Comparison of ENCODE assay signal across 18 cellular contexts in the genomic region with DNA sequence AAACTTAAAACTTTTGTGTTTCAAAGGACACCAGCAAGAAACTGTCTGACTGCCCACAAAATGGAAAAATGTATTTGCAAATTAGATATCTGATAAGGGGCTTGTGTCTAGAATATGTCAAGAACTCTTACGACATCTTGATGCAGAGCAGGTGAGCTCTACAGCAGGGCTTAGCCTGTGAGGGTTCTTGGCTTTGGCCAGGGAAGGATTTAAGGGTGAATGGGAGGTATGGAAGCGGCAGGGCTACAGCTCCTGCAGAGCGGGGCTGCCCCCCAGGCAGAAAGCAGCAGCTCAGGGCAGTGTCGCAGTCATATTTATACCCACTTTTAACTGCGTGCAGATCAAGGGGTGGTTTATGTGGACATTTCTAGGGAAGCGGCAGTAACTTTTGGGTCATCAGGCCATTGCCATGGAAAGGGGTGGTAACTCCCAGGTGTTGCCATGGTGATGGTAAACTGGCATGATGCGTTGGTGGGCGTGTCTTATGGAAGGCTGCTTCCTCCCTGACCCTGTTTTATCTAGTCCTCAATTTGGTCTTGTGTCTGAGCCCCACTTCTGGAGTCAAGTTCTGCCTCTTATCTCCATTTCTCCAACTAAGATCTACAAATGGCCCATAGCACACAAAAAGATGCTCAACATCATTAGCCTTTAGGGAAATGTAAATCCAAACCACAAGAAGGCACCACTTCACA. TPM values are rescaled to one million over a fixed set of nuclear protein-coding genes. Genes with fewer than 3 reads are reported as not detected.
DNase-seq lines count a peak whose midpoint lies in the region; FAIRE-seq and TF ChIP-seq lines count a peak whose summit lies in the region.
"Had no signal": no experiment of that assay in that cellular context is flagged by ENCODE, and none has a peak within 500 bp of the region (broad histone marks: within the 10 kb centered on the region; RNA-seq: fewer than 3 reads in every experiment).

No MANE protein-coding gene starts in this region.

- H2AFZ ChIP-seq in astrocyte (ENCODE audit: low read depth, low read length) (no peak overlapping the region), neural progenitor cell (replicated peaks) (no peak overlapping the region)
- H2AFZ ChIP-seq: PC-9 had no signal

- H3K4me3 Mint-ChIP-seq in astrocyte (ENCODE audit: unreplicated experiment) (no peak overlapping the region), neural progenitor cell (no peak overlapping the region), type B pancreatic cell (no peak overlapping the region), endodermal cell (no peak overlapping the region)
- H3K4me3 Mint-ChIP-seq: IgD-negative memory B cell had no signal

- H3K9me3 Mint-ChIP-seq in astrocyte (ENCODE audit: unreplicated experiment) (peaks cover 3% of the 10 kb centered on the region), neural progenitor cell (peaks cover 11% of the 10 kb centered on the region), type B pancreatic cell (no peaks in the 10 kb centered on the region), endodermal cell (peaks cover 17% of the 10 kb centered on the region)

- peak; percentile 5 for DNase-seq in NCI-H2196 (lab: John Stamatoyannopoulos, UW; ENCODE audit: unreplicated experiment)
- no peak for DNase-seq in NCI-H2196 treated with DMSO at 0.1 percent for 48 hours (lab: John Stamatoyannopoulos, UW; ENCODE audit: unreplicated experiment)
- DNase-seq in astrocyte (ENCODE audit: low read depth): no peak
- no peak for DNase-seq in neural progenitor cell (ENCODE audit: low spot score)
- DNase-seq in type B pancreatic cell (ENCODE audit: extremely low spot score, unreplicated experiment): no peak
- DNase-seq in GM19239 (ENCODE audit: insufficient read length, low spot score): no peak
- no peak for DNase-seq in NCI-H226
- no peak for DNase-seq in endodermal cell
- DNase-seq: C1 segment of cervical spinal cord, COR-L47, NCI-H1930, NCI-H345, NCI-H526 treated with DMSO at 0.1 percent for 48 hours had no signal

- H3K4me3 ChIP-seq in astrocyte (ENCODE audit: insufficient read depth, low read depth, low read length) (no peak overlapping the region), neural progenitor cell (no peak overlapping the region), endodermal cell (ENCODE audit: low read length) (no peak overlapping the region)
- H3K4me3 ChIP-seq: HAP-1, PC-9 had no signal

- TF ChIP-seq CTCF in astrocyte (IDR thresholded peaks at IDR 0.05; ENCODE audit: insufficient read depth, low read depth, low read length) (no peak), neural progenitor cell (IDR thresholded peaks at IDR 0.05) (no peak), type B pancreatic cell (conservative IDR thresholded peaks at IDR 0.05) (no peak), endodermal cell (conservative IDR thresholded peaks at IDR 0.05) (no peak)

- H3K27me3 ChIP-seq in astrocyte (ENCODE audit: insufficient read depth, low read length) (no peaks in the 10 kb centered on the region), neural progenitor cell (no peaks in the 10 kb centered on the region), endodermal cell (ENCODE audit: control insufficient read depth, insufficient read depth, low read length, poor library complexity, severe bottlenecking) (no peaks in the 10 kb centered on the region)

- H3K36me3 Mint-ChIP-seq in astrocyte (ENCODE audit: low read depth, unreplicated experiment) (peaks cover 8% of the 10 kb centered on the region), neural progenitor cell (peaks cover 27% of the 10 kb centered on the region), type B pancreatic cell (peaks cover 8% of the 10 kb centered on the region), endodermal cell (ENCODE audit: low read depth) (peaks cover 37% of the 10 kb centered on the region)

- no peaks in the 10 kb centered on the region for H3F3A ChIP-seq in neural progenitor cell (ENCODE audit: low read depth)

- H4K20me1 ChIP-seq in astrocyte (ENCODE audit: insufficient read depth, low read length) (no peaks in the 10 kb centered on the region), neural progenitor cell (ENCODE audit: low read depth) (no peaks in the 10 kb centered on the region)

- H3K4me2 ChIP-seq in astrocyte (ENCODE audit: low read length) (no peak overlapping the region), neural progenitor cell (no peak overlapping the region)
- H3K4me2 ChIP-seq: PC-9 had no signal

- H3K27ac Mint-ChIP-seq in astrocyte (ENCODE audit: unreplicated experiment) (peak overlapping the region; percentile 12), neural progenitor cell (peak overlapping the region; percentile 9), type B pancreatic cell (peak overlapping the region; percentile 23), endodermal cell (no peak overlapping the region)

- no peaks in the 10 kb centered on the region for H3K36me3 ChIP-seq in astrocyte (ENCODE audit: insufficient read depth, low read length)
- H3K36me3 ChIP-seq in neural progenitor cell: no peaks in the 10 kb centered on the region
- H3K36me3 ChIP-seq in endodermal cell (ENCODE audit: control insufficient read depth, insufficient read depth, low read length): no peaks in the 10 kb centered on the region
- H3K36me3 ChIP-seq: HAP-1 had no signal

- no peak overlapping the region for H3K27ac ChIP-seq in astrocyte (ENCODE audit: low read depth, low read length)
- no peak overlapping the region for H3K27ac ChIP-seq in neural progenitor cell
- no peak overlapping the region for H3K27ac ChIP-seq in endodermal cell (ENCODE audit: low read depth, low read length)
- H3K27ac ChIP-seq: PC-9 had no signal

- no peaks in the 10 kb centered on the region for H3K4me1 Mint-ChIP-seq in astrocyte (ENCODE audit: low read depth, unreplicated experiment)
- no peaks in the 10 kb centered on the region for H3K4me1 Mint-ChIP-seq in neural progenitor cell
- no peaks in the 10 kb centered on the region for H3K4me1 Mint-ChIP-seq in type B pancreatic cell (ENCODE audit: unreplicated experiment)
- H3K4me1 Mint-ChIP-seq in endodermal cell: no peaks in the 10 kb centered on the region

- H3K9ac ChIP-seq in astrocyte (ENCODE audit: low read length): no peak overlapping the region
- no peak overlapping the region for H3K9ac ChIP-seq in neural progenitor cell
- no peak overlapping the region for H3K9ac ChIP-seq in endodermal cell (ENCODE audit: extremely low read depth, low read length, poor library complexity, severe bottlenecking)

- H3K79me2 ChIP-seq in astrocyte (ENCODE audit: insufficient read depth, low read length) (no peaks in the 10 kb centered on the region), neural progenitor cell (ENCODE audit: low read depth) (no peaks in the 10 kb centered on the region)

- WGBS in endodermal cell (ENCODE audit: insufficient coverage in 1 of 2, insufficient read length in 1 of 2), 2 experiments: 94 to 100% methylated on average over 5 to 8 of the region's 8 CpGs

- H3K4me1 ChIP-seq in astrocyte (ENCODE audit: insufficient read depth, low read length) (no peaks in the 10 kb centered on the region), neural progenitor cell (no peaks in the 10 kb centered on the region), endodermal cell (ENCODE audit: control insufficient read depth, insufficient read depth, low read length) (no peaks in the 10 kb centered on the region)
- H3K4me1 ChIP-seq: HAP-1 had no signal

- H3K27me3 Mint-ChIP-seq in astrocyte (ENCODE audit: low read depth, unreplicated experiment) (no peaks in the 10 kb centered on the region), neural progenitor cell (ENCODE audit: insufficient read depth, low read depth) (peaks cover 3% of the 10 kb centered on the region), type B pancreatic cell (no peaks in the 10 kb centered on the region), endodermal cell (ENCODE audit: insufficient read depth) (no peaks in the 10 kb centered on the region)
- H3K27me3 Mint-ChIP-seq: IgD-negative memory B cell had no signal

- FAIRE-seq in astrocyte (lab: Jason Lieb, UNC): no peak
- no peak for FAIRE-seq in GM19239 (lab: Jason Lieb, UNC)
- FAIRE-seq: A204.1, GM18507 had no signal

- H3K9me3 ChIP-seq in astrocyte (ENCODE audit: insufficient read depth, low read depth, low read length): no peaks in the 10 kb centered on the region
- H3K9me3 ChIP-seq in neural progenitor cell (ENCODE audit: low read depth): peaks cover 5% of the 10 kb centered on the region
- peaks cover 8% of the 10 kb centered on the region for H3K9me3 ChIP-seq in endodermal cell (ENCODE audit: control insufficient read depth, low read length)
- H3K9me3 ChIP-seq: HAP-1 had no signal

RNA-seq across cellular contexts. Expression of gene MORN1, which starts 23.2 kb away (rescaled TPM):
- total RNA-seq in astrocyte (9.2 and 11.7 TPM in 2 replicates), neural progenitor cell (ENCODE audit: low replicate concordance) (7.0 and 15.5 TPM in 2 replicates), type B pancreatic cell (ENCODE audit: low replicate concordance) (17.7 and 27.5 TPM in 2 replicates), endodermal cell (10 to 100 TPM; 21.3 to 24.9 TPM)
- polyA plus RNA-seq in endodermal cell (2013, experiment 1 of 2): 10.8 TPM
- 8.9 TPM for polyA plus RNA-seq in endodermal cell (2013, experiment 2 of 2)

RNA-seq across cellular contexts. Expression of gene RER1, which starts 23.4 kb away (rescaled TPM):
- total RNA-seq in astrocyte (197 and 211 TPM in 2 replicates), neural progenitor cell (ENCODE audit: low replicate concordance) (39.1 and 42.5 TPM in 2 replicates), type B pancreatic cell (ENCODE audit: low replicate concordance) (126 and 174 TPM in 2 replicates), endodermal cell (100 to 1,000 TPM; 114 TPM)
- 68.8 TPM for polyA plus RNA-seq in endodermal cell (2013, experiment 1 of 2)
- 63.1 TPM for polyA plus RNA-seq in endodermal cell (2013, experiment 2 of 2)

RNA-seq across cellular contexts. Expression of gene PEX10, which starts 44.2 kb away (rescaled TPM):
- total RNA-seq in astrocyte (16.6 and 18.6 TPM in 2 replicates), neural progenitor cell (ENCODE audit: low replicate concordance) (15.1 and 39.3 TPM in 2 replicates), type B pancreatic cell (ENCODE audit: low replicate concordance) (26.7 and 27.3 TPM in 2 replicates), endodermal cell (10 to 100 TPM; 35.6 TPM)
- polyA plus RNA-seq in endodermal cell (2013, experiment 1 of 2): 25.1 TPM
- polyA plus RNA-seq in endodermal cell (2013, experiment 2 of 2): 23.8 TPM
